Comparison of ENCODE assay signal across 1 cellular context in genomic region chr1:47437518-47438320, GRCh38.
A peak's percentile ranks its signal among the peaks of the same experiment; 100 is the strongest.
TF ChIP-seq lines count a peak whose summit lies in the region.

FOXD2 (plus strand) TSS chr1:47438044; CDS start chr1:47438136, 92 bp downstream.

TF ChIP-seq in K562, 482 proteins besides CTCF, POLR2A, EP300 and RAD21 (continued from another document and continues in another):
- no peak for TF ChIP-seq AFF1 (IDR thresholded peaks at IDR 0.05; ENCODE audit: low read depth in 1 of 2, partially characterized antibody in 2 of 2)
- TF ChIP-seq RBBP5 (IDR thresholded peaks at IDR 0.05; ENCODE audit: borderline replicate concordance, insufficient read depth, low read length, poor library complexity, severe bottlenecking): peak; percentile 86
- TF ChIP-seq ELK1 (CRISPR knock-in tag; IDR thresholded peaks at IDR 0.05): no peak
- TF ChIP-seq ZNF695 (CRISPR knock-in tag; IDR thresholded peaks at IDR 0.05): no peak
- TF ChIP-seq ESRRA (IDR thresholded peaks at IDR 0.05; ENCODE audit: borderline replicate concordance, low read depth): peak; percentile 63; the same call in 1 of the 2 replicates
- no peak for TF ChIP-seq ZNF507 (tag; conservative IDR thresholded peaks at IDR 0.05)
- no peak for TF ChIP-seq EHMT2 (IDR thresholded peaks at IDR 0.05)
- TF ChIP-seq MTA3 (IDR thresholded peaks at IDR 0.05; ENCODE audit: borderline replicate concordance): peak; percentile 14; the same call in 1 of the 2 replicates
- no peak for TF ChIP-seq ZNF398 (CRISPR knock-in tag; IDR thresholded peaks at IDR 0.05)
- TF ChIP-seq RUNX1 (IDR thresholded peaks at IDR 0.05; ENCODE audit: low read depth): no peak
- TF ChIP-seq ZBTB43 (CRISPR knock-in tag; IDR thresholded peaks at IDR 0.05): no peak
- TF ChIP-seq ZNF277 (CRISPR knock-in tag; IDR thresholded peaks at IDR 0.05; ENCODE audit: borderline replicate concordance): no peak
- no peak for TF ChIP-seq HINFP (tag; conservative IDR thresholded peaks at IDR 0.05; ENCODE audit: low read depth)
- TF ChIP-seq HDGF (IDR thresholded peaks at IDR 0.05): no peak
- no peak for TF ChIP-seq SMAD2 (IDR thresholded peaks at IDR 0.05; ENCODE audit: low read depth, low read length)
- peak; percentile 69; the same call in 1 of the 2 replicates for TF ChIP-seq GABPA (tag; conservative IDR thresholded peaks at IDR 0.05; ENCODE audit: low read depth)
- peak; percentile 82 for TF ChIP-seq ATF7 (IDR thresholded peaks at IDR 0.05)
- TF ChIP-seq TEAD1 (CRISPR knock-in tag; IDR thresholded peaks at IDR 0.05): peak in 1 of 2 experiments; percentile 53; a peak in 1 of 4 replicates
- no peak for TF ChIP-seq RBM22 (IDR thresholded peaks at IDR 0.05; ENCODE audit: low read depth, low read length, poor library complexity, severe bottlenecking)
- TF ChIP-seq CC2D1A (IDR thresholded peaks at IDR 0.05): no peak
- TF ChIP-seq FOXJ2 (tag; IDR thresholded peaks at IDR 0.05): no peak
- TF ChIP-seq PML (IDR thresholded peaks at IDR 0.05; ENCODE audit: low read length): peak; percentile 59; the same call in 1 of the 2 replicates
- TF ChIP-seq EP400 (IDR thresholded peaks at IDR 0.05): peak; percentile 74; the same call in 1 of the 2 replicates
- TF ChIP-seq TEAD2 (tag; IDR thresholded peaks at IDR 0.05): no peak
- TF ChIP-seq ZBTB49 (CRISPR knock-in tag; IDR thresholded peaks at IDR 0.05; ENCODE audit: borderline replicate concordance): no peak
- peak; percentile 50 for TF ChIP-seq SMC3 (conservative IDR thresholded peaks at IDR 0.05; ENCODE audit: insufficient read depth, low read depth, low read length)
- TF ChIP-seq CBX1 (IDR thresholded peaks at IDR 0.05; ENCODE audit: low read depth): peak; percentile 41; the same call in 1 of the 2 replicates
- TF ChIP-seq STAG1 (CRISPR knock-in tag; IDR thresholded peaks at IDR 0.05; ENCODE audit: borderline replicate concordance): peak; percentile 18; the same call in 1 of the 2 replicates
- no peak for TF ChIP-seq HNRNPLL (IDR thresholded peaks at IDR 0.05; ENCODE audit: low read depth, low read length, poor library complexity, severe bottlenecking)
- 0 out of 2 replicates have a peak, but pooled peaks have one; percentile 15 for TF ChIP-seq JUND (IDR thresholded peaks at IDR 0.05; ENCODE audit: borderline replicate concordance, low read depth, low read length)
- no peak for TF ChIP-seq JUND (tag; IDR thresholded peaks at IDR 0.05; ENCODE audit: borderline replicate concordance, low read depth, low read length)
- no peak for TF ChIP-seq TRIM28 (IDR thresholded peaks at IDR 0.05)
- TF ChIP-seq OTX1 (CRISPR knock-in tag; IDR thresholded peaks at IDR 0.05): no peak
- no peak for TF ChIP-seq ATF2 (CRISPR knock-in tag; IDR thresholded peaks at IDR 0.05)
- TF ChIP-seq THAP12 (CRISPR knock-in tag; IDR thresholded peaks at IDR 0.05): no peak
- TF ChIP-seq ZBTB7A (IDR thresholded peaks at IDR 0.05; ENCODE audit: borderline replicate concordance, control insufficient read depth, low read depth, low read length): peak; percentile 96
- TF ChIP-seq NFIC (IDR thresholded peaks at IDR 0.05): peak; percentile 61
- no peak for TF ChIP-seq POU5F1 (IDR thresholded peaks at IDR 0.05; ENCODE audit: borderline replicate concordance, low read depth, low read length, partially characterized antibody)
- TF ChIP-seq SRSF3 (IDR thresholded peaks at IDR 0.05; ENCODE audit: insufficient read depth, low read length): no peak
- TF ChIP-seq NEUROD1 (IDR thresholded peaks at IDR 0.05; ENCODE audit: borderline replicate concordance, low read depth, low read length, partially characterized antibody): peak; percentile 71
- no peak for TF ChIP-seq SIX5 (IDR thresholded peaks at IDR 0.05; ENCODE audit: borderline replicate concordance in 1 of 2, insufficient read depth in 1 of 2, low read depth in 1 of 2, low read length in 2 of 2)
- no peak for TF ChIP-seq FOXJ3 (CRISPR knock-in tag; IDR thresholded peaks at IDR 0.05)
- peak; percentile 48; the same call in 1 of the 2 replicates for TF ChIP-seq ZNF431 (CRISPR knock-in tag; IDR thresholded peaks at IDR 0.05)
- TF ChIP-seq SMARCB1 (IDR thresholded peaks at IDR 0.05; ENCODE audit: insufficient read length, low read depth): no peak
- TF ChIP-seq HBP1 (CRISPR knock-in tag; IDR thresholded peaks at IDR 0.05): no peak
- no peak for TF ChIP-seq HIVEP1 (CRISPR knock-in tag; IDR thresholded peaks at IDR 0.05)
- TF ChIP-seq RFX7 (CRISPR knock-in tag; IDR thresholded peaks at IDR 0.05): no peak
